Comparison of ENCODE assay signal across 8 cellular contexts in genomic region chr19:1905071-1905862, GRCh38. TPM values are rescaled to one million over a fixed set of nuclear protein-coding genes. Genes with fewer than 3 reads are reported as not detected.
DNase-seq lines count a peak whose midpoint lies in the region; ATAC-seq and TF ChIP-seq lines count a peak whose summit lies in the region.

Gene ADAT3 (plus strand): TSS chr19:1905399. CDS start chr19:1912048, 6,649 bp downstream.
Gene SCAMP4 (plus strand): TSS chr19:1905399. CDS start chr19:1915020, 9,621 bp downstream.

- ATAC-seq in HG03442 (IDR thresholded peaks at IDR 0.05; ENCODE audit: unreplicated experiment) = peak; percentile 77

- DNase-seq in AML-193 (lab: John Stamatoyannopoulos, UW) = peak; percentile 93 to 94
- peak; percentile 94 for DNase-seq in GM19238 (ENCODE audit: insufficient read length, low spot score)
- peak; percentile 97 to 98 for DNase-seq in NCI-H524 (lab: John Stamatoyannopoulos, UW)
- DNase-seq in activated CD4-positive, alpha-beta T cell treated with anti-CD3 and anti-CD28 coated beads for 24 hours (ENCODE audit: low read depth in 2 of 2) = peak; percentile 97
- peak; percentile 100 for DNase-seq in choroid plexus epithelial cell (ENCODE audit: low read depth)
- DNase-seq in kidney epithelial cell (ENCODE audit: low read depth) = peak; percentile 94
- DNase-seq in stimulated activated CD4-positive, alpha-beta T cell treated with anti-CD3 and anti-CD28 coated beads, Interleukin-15, amount 100 ng/mL, for 24 hours = peak; percentile 100

- TF ChIP-seq CTCF in choroid plexus epithelial cell (conservative IDR thresholded peaks at IDR 0.05; ENCODE audit: low read depth, low read length) = no peak
- no peak for TF ChIP-seq CTCF in kidney epithelial cell (IDR thresholded peaks at IDR 0.05; ENCODE audit: insufficient read depth, low read length, poor library complexity, severe bottlenecking)

- no peaks in the 10 kb centered on the region for H3K36me3 ChIP-seq in kidney epithelial cell (ENCODE audit: control insufficient read depth, insufficient read depth, low read length)

- H3K4me3 ChIP-seq in choroid plexus epithelial cell (ENCODE audit: low read depth, low read length) (peak within 1 kb of the TSS; percentile 84), kidney epithelial cell (ENCODE audit: low read depth, low read length) (peak within 1 kb of the TSS; percentile 75)

- no peaks in the 10 kb centered on the region for H3K27me3 ChIP-seq in kidney epithelial cell (ENCODE audit: control insufficient read depth, insufficient read depth, low read length)

RNA-seq across cellular contexts. Expression of gene ADAT3, which starts in this region (rescaled TPM):
- 1.8 and 8.6 TPM in 2 replicates for total RNA-seq in kidney epithelial cell

RNA-seq across cellular contexts. Expression of gene SCAMP4, which starts in this region (rescaled TPM):
- total RNA-seq in kidney epithelial cell = 167 and 178 TPM in 2 replicates

Comparison
In these comparisons a context has a peak if more than half of its experiments do, and no peak if none do; other contexts are left out.
1. Peak in every context shown above with its lines: DNase-seq, ATAC-seq and H3K4me3 ChIP-seq.